Comparison of ENCODE assay signal across 20 cellular contexts in genomic region chrX:1112321-1112720, GRCh38.
DNase-seq lines count a peak whose midpoint lies in the region; ATAC-seq, FAIRE-seq and TF ChIP-seq lines count a peak whose summit lies in the region.
"Had no signal": no experiment of that assay in that cellular context is flagged by ENCODE, and none has a peak within 500 bp of the region (broad histone marks: within the 10 kb centered on the region; RNA-seq: fewer than 3 reads in every experiment).

No MANE protein-coding gene starts in this region.

- H4K20me1 ChIP-seq in DOHH2 (ENCODE audit: control insufficient read depth, insufficient read depth, low read depth, low read length), result no peaks in the 10 kb centered on the region

- TF ChIP-seq CTCF in DOHH2 (IDR thresholded peaks at IDR 0.05; ENCODE audit: low read depth, low read length, poor library complexity, severe bottlenecking), result no peak
- TF ChIP-seq CTCF in neural crest cell (conservative IDR thresholded peaks at IDR 0.05), result no peak
- no peak for TF ChIP-seq CTCF in D721Med (IDR thresholded peaks at IDR 0.05; ENCODE audit: insufficient read depth, missing control alignments)

- peak overlapping the region; percentile 53 for H3K4me3 ChIP-seq in DOHH2 (ENCODE audit: low read length)
- H3K4me3 ChIP-seq in NT2/D1 (ENCODE audit: insufficient read length, low read depth), result peak overlapping the region; percentile 6
- H3K4me3 ChIP-seq in iPS-18a (ENCODE audit: low read length), result peak overlapping the region; percentile 44
- H3K4me3 ChIP-seq: HAP-1, K562, SJSA1 had no signal

- peak overlapping the region; percentile 54 for H3K4me2 ChIP-seq in DOHH2 (ENCODE audit: low read length)

- no peaks in the 10 kb centered on the region for H3K36me3 Mint-ChIP-seq in neural crest cell (ENCODE audit: low read depth)

- ATAC-seq in GM18519 (IDR thresholded peaks at IDR 0.05; ENCODE audit: low FRiP score, unreplicated experiment), result no peak
- ATAC-seq: K562 had no signal

- DNase-seq in NT2/D1 (ENCODE audit: low read depth, low spot score), result no peak
- DNase-seq in neural crest cell (ENCODE audit: low read depth, low spot score), result no peak
- DNase-seq in D721Med (ENCODE audit: insufficient read length, low spot score), result no peak
- no peak for DNase-seq in NCI-H2196 (lab: John Stamatoyannopoulos, UW; ENCODE audit: unreplicated experiment)
- no peak for DNase-seq in NCI-H2029 treated with DMSO at 0.1 percent for 48 hours (lab: John Stamatoyannopoulos, UW)
- DNase-seq: BE2C; Caco-2; CD4-positive, alpha-beta T cell; DMS153; NCI-H1092 treated with DMSO at 0.1 percent for 48 hours; NCI-H2081 treated with DMSO at 0.1 percent for 48 hours; NCI-H226; NCI-H524 had no signal

- H3K79me2 ChIP-seq in DOHH2 (ENCODE audit: control insufficient read depth, low read length), result no peaks in the 10 kb centered on the region

- H3K27me3 Mint-ChIP-seq in neural crest cell (ENCODE audit: low read depth), result peaks cover 70% of the 10 kb centered on the region

- no peak overlapping the region for H3K27ac Mint-ChIP-seq in neural crest cell (ENCODE audit: unreplicated experiment)
- H3K27ac Mint-ChIP-seq: CD4-positive, alpha-beta T cell had no signal

- H3F3A ChIP-seq in DOHH2 (ENCODE audit: control insufficient read depth, insufficient read depth), result no peaks in the 10 kb centered on the region

- H3K9ac ChIP-seq in NT2/D1 (ENCODE audit: insufficient read length, low read depth), result peak overlapping the region; percentile 29
- no peak overlapping the region for H3K9ac ChIP-seq in iPS-18a (ENCODE audit: low read length)

- H3K4me1 ChIP-seq in DOHH2 (ENCODE audit: control insufficient read depth, low read length), result peaks cover 36% of the 10 kb centered on the region
- H3K4me1 ChIP-seq in NT2/D1 (ENCODE audit: insufficient read depth, insufficient read length), result peaks cover 7% of the 10 kb centered on the region
- peaks cover 12% of the 10 kb centered on the region for H3K4me1 ChIP-seq in iPS-18a (ENCODE audit: control insufficient read depth, low read depth, low read length)
- H3K4me1 ChIP-seq: BE2C, Caco-2, HAP-1, SJSA1 had no signal

- H3K27ac ChIP-seq in DOHH2 (ENCODE audit: low read depth, low read length) (peak overlapping the region; percentile 58), iPS-18a (ENCODE audit: low read length) (no peak overlapping the region)
- H3K27ac ChIP-seq: SJSA1 had no signal

- H3K27me3 ChIP-seq in DOHH2 (ENCODE audit: control insufficient read depth, low read length), result no peaks in the 10 kb centered on the region
- peaks cover 15% of the 10 kb centered on the region for H3K27me3 ChIP-seq in NT2/D1 (ENCODE audit: insufficient read depth, insufficient read length)
- no peaks in the 10 kb centered on the region for H3K27me3 ChIP-seq in iPS-18a (ENCODE audit: control insufficient read depth, insufficient read depth, low read length)
- H3K27me3 ChIP-seq: BE2C, SJSA1 had no signal

- no peaks in the 10 kb centered on the region for H3K9me3 Mint-ChIP-seq in neural crest cell
- H3K9me3 Mint-ChIP-seq: CD4-positive, alpha-beta T cell had no signal

- H3K9me3 ChIP-seq in DOHH2 (ENCODE audit: control insufficient read depth, insufficient read depth, low read length), result peaks cover 9% of the 10 kb centered on the region; the same call in 1 of the 2 replicates
- no peaks in the 10 kb centered on the region for H3K9me3 ChIP-seq in NT2/D1 (ENCODE audit: insufficient read depth, low read length)
- H3K9me3 ChIP-seq in iPS-18a (ENCODE audit: control insufficient read depth, low read depth, low read length), result peaks cover 21% of the 10 kb centered on the region
- H3K9me3 ChIP-seq: BE2C, Caco-2, HAP-1 had no signal

- FAIRE-seq in D721Med (lab: Jason Lieb, UNC), result no peak
- FAIRE-seq: GM12891, K562 had no signal

- no peaks in the 10 kb centered on the region for H3K9me2 ChIP-seq in DOHH2 (replicated peaks; ENCODE audit: control insufficient read depth, low read length)

- peaks cover 31% of the 10 kb centered on the region for H3K4me1 Mint-ChIP-seq in neural crest cell

- H3K36me3 ChIP-seq in DOHH2 (ENCODE audit: control insufficient read depth, low read length), result no peaks in the 10 kb centered on the region
- no peaks in the 10 kb centered on the region for H3K36me3 ChIP-seq in NT2/D1 (ENCODE audit: insufficient read depth, insufficient read length, low read length)
- no peaks in the 10 kb centered on the region for H3K36me3 ChIP-seq in iPS-18a (ENCODE audit: control insufficient read depth, low read depth, low read length)
- H3K36me3 ChIP-seq: BE2C, HAP-1, SJSA1 had no signal

- peak overlapping the region; percentile 36 for H3K4me3 Mint-ChIP-seq in neural crest cell
